In genomic region chr2:226717719-226718118, GRCh38 we compare ENCODE assay signal across 24 cellular contexts.
"Had no signal": no experiment of that assay in that cellular context is flagged by ENCODE, and none has a peak within 500 bp of the region (broad histone marks: within the 10 kb centered on the region; RNA-seq: fewer than 3 reads in every experiment).

No MANE protein-coding gene starts in this region.

- H3K9me3 ChIP-seq: esophagus squamous epithelium, gastrocnemius medialis, heart right ventricle, left ventricle myocardium inferior, lower lobe of right lung, mucosa of descending colon had no signal

- H3K27ac Mint-ChIP-seq: mesothelial cell of epicardium had no signal

- H3K36me3 ChIP-seq: esophagus squamous epithelium, gastrocnemius medialis, heart right ventricle, left ventricle myocardium inferior, lower lobe of right lung had no signal

- H3K27me3 ChIP-seq: esophagus squamous epithelium, gastrocnemius medialis, heart right ventricle had no signal

- H3K4me3 Mint-ChIP-seq: mesothelial cell of epicardium had no signal

- ATAC-seq: gastrocnemius medialis, heart right ventricle, left colon, left lobe of liver, lower lobe of right lung, mucosa of descending colon had no signal

- DNase-seq: dermis blood vessel endothelial cell; dorsolateral prefrontal cortex; effector CD4-positive, alpha-beta T cell; effector memory CD4-positive, alpha-beta T cell; esophagus squamous epithelium; foreskin fibroblast; foreskin melanocyte; gastrocnemius medialis; glutamatergic neuron; head of caudate nucleus; heart right ventricle; hippocampal formation; kidney; kidney glomerular epithelial cell; left colon; left ventricle myocardium inferior; lower lobe of right lung; mesenchymal stem cell; mucosa of descending colon had no signal

- H3K4me1 ChIP-seq: esophagus squamous epithelium, left ventricle myocardium inferior, lower lobe of right lung had no signal

- H3K36me3 Mint-ChIP-seq: mesothelial cell of epicardium had no signal

- H3K27ac ChIP-seq: coronary artery, dorsolateral prefrontal cortex, esophagus squamous epithelium, gastrocnemius medialis, heart right ventricle, left ventricle myocardium inferior, lower lobe of right lung had no signal

- FAIRE-seq: endothelial cell of umbilical vein, islet of Langerhans had no signal

- H3K9me3 Mint-ChIP-seq: mesothelial cell of epicardium had no signal

- H3K4me3 ChIP-seq: coronary artery, dorsolateral prefrontal cortex, esophagus squamous epithelium, gastrocnemius medialis, heart right ventricle, left ventricle myocardium inferior, lower lobe of right lung, mucosa of descending colon had no signal
